In genomic region chr19:3625996-3626472, GRCh38 we compare ENCODE assay signal across 8 cellular contexts. TPM values are rescaled to one million over a fixed set of nuclear protein-coding genes. Genes with fewer than 3 reads are reported as not detected.
A peak's percentile ranks its signal among the peaks of the same experiment; 100 is the strongest.
DNase-seq lines count a peak whose midpoint lies in the region; ATAC-seq and TF ChIP-seq lines count a peak whose summit lies in the region.

No MANE protein-coding gene starts in this region.

- in situ Hi-C loops in gastrocnemius medialis (cut with MboI; ENCODE audit: low sequenced_read_pairs in 4 of 4): no loop called here

- no peak for DNase-seq in AG04450 (ENCODE audit: low read depth, low spot score)
- DNase-seq in H7: no peak
- DNase-seq in T-helper 2 cell treated with Interferon-gamma antibody and Interleukin-4, amounts not matched to agents 5 μg/mL and 100 μg/mL, for 36 hours (ENCODE audit: low spot score): no peak
- DNase-seq in fibroblast of pulmonary artery (ENCODE audit: low read depth): no peak
- DNase-seq in gastrocnemius medialis: no peak
- no peak for DNase-seq in NCI-H1417 treated with DMSO at 0.1 percent for 48 hours (lab: John Stamatoyannopoulos, UW)
- DNase-seq in iPS-NIHi7 (ENCODE audit: extremely low spot score): no peak
- no peak for DNase-seq in NCI-H2171 treated with DMSO at 0.1 percent for 48 hours (lab: John Stamatoyannopoulos, UW)

- intact Hi-C loops in gastrocnemius medialis (cut with DNase I; ENCODE audit: low total_unique reads): loop anchor here (2.0 kb wide), 2 partner anchors 53 to 69 kb away; partner anchors contain the start of genes HMG20B and MFSD12

- H3K27me3 Mint-ChIP-seq in T-helper 2 cell treated with Interferon-gamma antibody and Interleukin-4, amounts not matched to agents 5 μg/mL and 100 μg/mL, for 36 hours (ENCODE audit: low read depth): no peaks in the 10 kb centered on the region

- peaks cover 16% of the 10 kb centered on the region for H3K4me1 Mint-ChIP-seq in T-helper 2 cell treated with Interferon-gamma antibody and Interleukin-4, amounts not matched to agents 5 μg/mL and 100 μg/mL, for 36 hours (ENCODE audit: low read depth)

- H3K36me3 ChIP-seq in H7 (replicated peaks; ENCODE audit: control insufficient read depth, insufficient read depth, low read length) (0 out of 2 replicates have a peak, but pooled peaks cover 3% of the 10 kb centered on the region), gastrocnemius medialis (peaks cover 0 to 14% of the 10 kb centered on the region in 2 donors)

- CTCF ChIA-PET in AG04450 (lab: Charles Lee): no interaction called here

- no peaks in the 10 kb centered on the region for H3K9me3 Mint-ChIP-seq in T-helper 2 cell treated with Interferon-gamma antibody and Interleukin-4, amounts not matched to agents 5 μg/mL and 100 μg/mL, for 36 hours

- peaks cover 19 to 21% of the 10 kb centered on the region in 2 donors for H3K4me1 ChIP-seq in gastrocnemius medialis

- TF ChIP-seq CTCF in AG04450 (IDR thresholded peaks at IDR 0.05; ENCODE audit: low read depth, low read length) (no peak), fibroblast of pulmonary artery (IDR thresholded peaks at IDR 0.05; ENCODE audit: low read length, missing control alignments) (no peak), gastrocnemius medialis (IDR thresholded peaks at IDR 0.05 in 4 of 5, conservative IDR thresholded peaks at IDR 0.05 in 1 of 5) (no peak)

- H3K9me3 ChIP-seq in AG04450 (ENCODE audit: control insufficient read depth, insufficient read depth, low read length) (no peaks in the 10 kb centered on the region; the same call in 1 of the 2 replicates), gastrocnemius medialis (no peaks in the 10 kb centered on the region)

- peak overlapping the region; percentile 90 for H3K4me3 Mint-ChIP-seq in T-helper 2 cell treated with Interferon-gamma antibody and Interleukin-4, amounts not matched to agents 5 μg/mL and 100 μg/mL, for 36 hours

- TF ChIP-seq POLR2A in gastrocnemius medialis (IDR thresholded peaks at IDR 0.05): no peak

- POLR2A ChIA-PET in AG04450 (lab: Yijun Ruan, JAX): interaction anchor here (0.6 kb wide), 1 partner anchor 249 kb away, joined by 5 read pairs; no protein-coding TSS in a partner anchor

- H3K4me3 ChIP-seq in AG04450 (ENCODE audit: low read depth, low read length) (peak overlapping the region; percentile 88), H7 (ENCODE audit: insufficient read depth, low read depth, low read length) (peak overlapping the region; percentile 94), fibroblast of pulmonary artery (replicated peaks; ENCODE audit: low read depth, low read length) (peak overlapping the region; percentile 89), gastrocnemius medialis (peak overlapping the region; percentile 92 to 100 (median 98))

- ATAC-seq in gastrocnemius medialis: peak; percentile 7 to 11

- no peak overlapping the region for H3K27ac ChIP-seq in AG04450 (ENCODE audit: low read depth, low read length)
- H3K27ac ChIP-seq in gastrocnemius medialis: peak overlapping the region; percentile 88 to 98 (median 96)

- peaks cover 5% of the 10 kb centered on the region for H3K36me3 Mint-ChIP-seq in T-helper 2 cell treated with Interferon-gamma antibody and Interleukin-4, amounts not matched to agents 5 μg/mL and 100 μg/mL, for 36 hours (ENCODE audit: low read depth)

- peak overlapping the region; percentile 80 for H3K27ac Mint-ChIP-seq in T-helper 2 cell treated with Interferon-gamma antibody and Interleukin-4, amounts not matched to agents 5 μg/mL and 100 μg/mL, for 36 hours

- H3K27me3 ChIP-seq in AG04450 (ENCODE audit: control insufficient read depth, insufficient read depth, low read length): no peaks in the 10 kb centered on the region
- H3K27me3 ChIP-seq in H7 (ENCODE audit: control insufficient read depth, insufficient read depth, low read length): no peaks in the 10 kb centered on the region
- no peaks in the 10 kb centered on the region for H3K27me3 ChIP-seq in gastrocnemius medialis

RNA-seq across cellular contexts. Expression of gene CACTIN, which starts 0.6 kb away (rescaled TPM):
- 9.3 and 11.2 TPM in 2 replicates for polyA plus RNA-seq in AG04450 (2011; rRNA removed)
- 6.5 and 6.8 TPM in 2 replicates for polyA minus RNA-seq in AG04450 (2011; rRNA and poly(A)+ RNA removed)
- total RNA-seq in H7 (2014; rRNA removed; shearing (Covaris generic)): 44.0 and 46.4 TPM in 2 replicates
- 10 to 100 TPM; 19.5 to 28.4 (median 27.4) TPM for total RNA-seq in gastrocnemius medialis

RNA-seq across cellular contexts. Expression of gene TBXA2R, which starts 19.4 kb away (rescaled TPM):
- 0.84 and 0.99 TPM in 2 replicates for polyA plus RNA-seq in AG04450 (2011; rRNA removed)
- polyA minus RNA-seq in AG04450 (2011; rRNA and poly(A)+ RNA removed): 0.43 and 1.1 TPM in 2 replicates
- total RNA-seq in H7 (2014; rRNA removed; shearing (Covaris generic)): 0.18 and 0.45 TPM in 2 replicates
- 1 to 10 TPM in 1 of 4 donors, under 1 TPM in 2, not detected in 1; 0.36 to 1.2 (median 0.51) TPM for total RNA-seq in gastrocnemius medialis

RNA-seq across cellular contexts. Expression of gene GIPC3, which starts 40.8 kb away (rescaled TPM):
- 0.30 and 0.41 TPM in 2 replicates for polyA plus RNA-seq in AG04450 (2011; rRNA removed)
- polyA minus RNA-seq in AG04450 (2011; rRNA and poly(A)+ RNA removed): 0.48 and 0.92 TPM in 2 replicates
- total RNA-seq in H7 (2014; rRNA removed; shearing (Covaris generic)): 0.11 and 0.21 TPM in 2 replicates
- total RNA-seq in gastrocnemius medialis: 1 to 10 TPM in 1 of 4 donors, under 1 TPM in 3; 0.15 to 1.1 (median 0.33) TPM

RNA-seq across cellular contexts. Expression of gene HMG20B, which starts 53.3 kb away (rescaled TPM):
- 30.5 and 36.8 TPM in 2 replicates for polyA plus RNA-seq in AG04450 (2011; rRNA removed)
- 10.0 and 13.1 TPM in 2 replicates for polyA minus RNA-seq in AG04450 (2011; rRNA and poly(A)+ RNA removed)
- 109 and 124 TPM in 2 replicates for total RNA-seq in H7 (2014; rRNA removed; shearing (Covaris generic))
- total RNA-seq in gastrocnemius medialis: 10 to 100 TPM; 31.4 to 61.1 (median 36.6) TPM
